Comparison of ENCODE assay signal across 25 cellular contexts in the genomic region with DNA sequence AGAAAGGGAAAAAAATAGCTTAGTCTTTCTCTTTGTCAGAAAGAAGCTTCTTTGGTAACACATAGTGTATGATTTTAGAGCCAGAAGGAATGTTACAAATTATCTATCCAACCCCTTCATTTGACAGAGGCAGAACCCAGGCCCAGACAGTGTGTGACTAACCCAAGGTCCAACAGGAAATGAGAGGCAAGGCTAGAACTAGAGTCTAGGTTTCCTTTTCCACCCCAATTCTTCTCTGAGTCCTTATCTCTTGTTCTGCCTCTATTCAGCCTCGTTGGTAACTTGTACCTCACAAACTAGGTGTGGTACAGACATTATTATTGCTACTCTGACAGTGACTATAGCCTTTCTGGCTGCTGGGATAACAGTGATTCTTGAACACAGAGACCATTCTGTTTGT. TPM values are rescaled to one million over a fixed set of nuclear protein-coding genes. Genes with fewer than 3 reads are reported as not detected.
DNase-seq lines count a peak whose midpoint lies in the region; ATAC-seq, FAIRE-seq and TF ChIP-seq lines count a peak whose summit lies in the region.
"Had no signal": no experiment of that assay in that cellular context is flagged by ENCODE, and none has a peak within 500 bp of the region (broad histone marks: within the 10 kb centered on the region; RNA-seq: fewer than 3 reads in every experiment).

No MANE protein-coding gene starts in this region.

- H4K8ac ChIP-seq in H9 (replicated peaks; ENCODE audit: insufficient read length, low read depth, low read length) = no peak overlapping the region

- no peak overlapping the region for H3K18ac ChIP-seq in H9 (ENCODE audit: insufficient read length, low read depth, low read length)

- peaks cover 10% of the 10 kb centered on the region for H3F3A ChIP-seq in SK-N-SH (replicated peaks; ENCODE audit: insufficient read depth)

- no peak overlapping the region for H3K56ac ChIP-seq in H9 (ENCODE audit: insufficient read length, low read depth, low read length)

- H3K4me3 Mint-ChIP-seq in astrocyte (ENCODE audit: unreplicated experiment) = no peak overlapping the region
- no peak overlapping the region for H3K4me3 Mint-ChIP-seq in H9
- H3K4me3 Mint-ChIP-seq: B cell; CD14-positive monocyte; CD4-positive, alpha-beta T cell; CD8-positive, alpha-beta memory T cell had no signal

- H3K36me3 ChIP-seq in SK-N-SH (replicated peaks in 1 of 2; ENCODE audit: control insufficient read depth in 1 of 2, insufficient read depth in 2 of 2, low read length in 1 of 2) = no peaks in the 10 kb centered on the region
- no peaks in the 10 kb centered on the region for H3K36me3 ChIP-seq in HUES6 (ENCODE audit: control insufficient read depth, insufficient read depth, low read length)
- H3K36me3 ChIP-seq in astrocyte (ENCODE audit: insufficient read depth, low read length) = no peaks in the 10 kb centered on the region
- H3K36me3 ChIP-seq: BLaER1 had no signal

- no peak overlapping the region for H2BK120ac ChIP-seq in H9 (ENCODE audit: low read depth, low read length, poor library complexity, severe bottlenecking)

- TF ChIP-seq EP300 in SK-N-SH (IDR thresholded peaks at IDR 0.05; ENCODE audit: borderline replicate concordance in 1 of 2, low read depth in 1 of 2, low read length in 1 of 2) = no peak

- ATAC-seq in SK-N-SH treated with all-trans-retinoic acid at 6 μM for 48 hours (no peak), GM18858 (IDR thresholded peaks at IDR 0.05; ENCODE audit: unreplicated experiment) (no peak)

- no peak overlapping the region for H3K4me2 ChIP-seq in SK-N-SH
- no peak overlapping the region for H3K4me2 ChIP-seq in astrocyte (ENCODE audit: low read length)
- H3K4me2 ChIP-seq in H9 (ENCODE audit: insufficient read depth, insufficient read length, low read length) = no peak overlapping the region
- H3K4me2 ChIP-seq: BLaER1 had no signal

- H2AK5ac ChIP-seq in H9 (ENCODE audit: insufficient read length, low read length) = no peak overlapping the region

- H3K9me3 Mint-ChIP-seq in astrocyte (ENCODE audit: unreplicated experiment) = no peaks in the 10 kb centered on the region
- no peaks in the 10 kb centered on the region for H3K9me3 Mint-ChIP-seq in H9
- H3K9me3 Mint-ChIP-seq: CD4-positive, alpha-beta T cell; CD8-positive, alpha-beta memory T cell had no signal

- no peak for TF ChIP-seq RAD21 in SK-N-SH (IDR thresholded peaks at IDR 0.05; ENCODE audit: low read length)

- peak; percentile 64 for FAIRE-seq in astrocyte (lab: Jason Lieb, UNC)
- FAIRE-seq: A204.1, G401.6, GM12892, GM19239, H54 had no signal

- H3K4ac ChIP-seq in H9 (ENCODE audit: low read depth, low read length) = no peak overlapping the region

- in situ Hi-C loops in G401 (cut with HindIII; ENCODE audit: low sequenced_read_pairs) = no loop called here

- H3K9me3 ChIP-seq in SK-N-SH (no peaks in the 10 kb centered on the region), HUES6 (ENCODE audit: control insufficient read depth, insufficient read depth, low read depth, low read length) (no peaks in the 10 kb centered on the region), astrocyte (ENCODE audit: insufficient read depth, low read depth, low read length) (no peaks in the 10 kb centered on the region), H9 (ENCODE audit: control insufficient read depth, low read depth, low read length) (no peaks in the 10 kb centered on the region)
- H3K9me3 ChIP-seq: BLaER1 had no signal

- H3K36me3 Mint-ChIP-seq in astrocyte (ENCODE audit: low read depth, unreplicated experiment) (no peaks in the 10 kb centered on the region), H9 (ENCODE audit: insufficient read depth in 1 of 3, low read depth in 3 of 3) (no peaks in the 10 kb centered on the region)

- H4K20me1 ChIP-seq in SK-N-SH (ENCODE audit: insufficient read depth) (no peaks in the 10 kb centered on the region), astrocyte (ENCODE audit: insufficient read depth, low read length) (no peaks in the 10 kb centered on the region), H9 (ENCODE audit: control insufficient read depth, insufficient read depth, insufficient read length) (no peaks in the 10 kb centered on the region)
- H4K20me1 ChIP-seq: BLaER1 had no signal

- H4K5ac ChIP-seq in H9 (ENCODE audit: insufficient read length, low read depth, low read length) = no peak overlapping the region

- H2BK15ac ChIP-seq in H9 (ENCODE audit: low read depth, low read length) = no peak overlapping the region

- H3K27ac Mint-ChIP-seq in astrocyte (ENCODE audit: unreplicated experiment) (no peak overlapping the region), H9 (no peak overlapping the region)
- H3K27ac Mint-ChIP-seq: B cell; CD14-positive monocyte; CD4-positive, alpha-beta T cell; CD8-positive, alpha-beta memory T cell had no signal

- H2BK12ac ChIP-seq in H9 (ENCODE audit: insufficient read length, low read depth, low read length) = no peak overlapping the region

- H3K4me1 Mint-ChIP-seq in astrocyte (ENCODE audit: low read depth, unreplicated experiment) (peaks cover 15% of the 10 kb centered on the region), H9 (peaks cover 6% of the 10 kb centered on the region in 2 experiments)
- H3K4me1 Mint-ChIP-seq: B cell had no signal

- no peak overlapping the region for H3K27ac ChIP-seq in SK-N-SH (ENCODE audit: low read depth in 2 of 2, low read length in 1 of 2)
- H3K27ac ChIP-seq in HUES6 (ENCODE audit: low read depth, low read length) = peak overlapping the region; percentile 33; the same call in 1 of the 2 replicates
- H3K27ac ChIP-seq in astrocyte (ENCODE audit: low read depth, low read length) = no peak overlapping the region
- H3K27ac ChIP-seq in H9 (ENCODE audit: insufficient read length, low read depth, low read length) = no peak overlapping the region
- H3K27ac ChIP-seq: 22Rv1, BLaER1 had no signal

- 0 out of 4 replicates have a peak, but pooled peaks cover 0 to 9% of the 10 kb centered on the region in 2 experiments for H3K4me1 ChIP-seq in SK-N-SH (ENCODE audit: control insufficient read depth in 1 of 2, insufficient read depth in 2 of 2, low read depth in 1 of 2, low read length in 1 of 2)
- H3K4me1 ChIP-seq in HUES6 (ENCODE audit: control insufficient read depth, insufficient read depth, low read length) = peaks cover 5% of the 10 kb centered on the region; the same call in 1 of the 2 replicates
- H3K4me1 ChIP-seq in astrocyte (ENCODE audit: insufficient read depth, low read length) = peaks cover 6% of the 10 kb centered on the region
- no peaks in the 10 kb centered on the region for H3K4me1 ChIP-seq in H9 (ENCODE audit: insufficient read depth, low read length)
- H3K4me1 ChIP-seq: BLaER1 had no signal

- H2AFZ ChIP-seq in SK-N-SH (ENCODE audit: low read depth) (peak overlapping the region; percentile 33; the same call in 1 of the 2 replicates), astrocyte (ENCODE audit: low read depth, low read length) (no peak overlapping the region), H9 (ENCODE audit: low read length) (no peak overlapping the region)

- H3K14ac ChIP-seq in H9 (ENCODE audit: insufficient read depth, low read length) = no peak overlapping the region

- CTCF ChIA-PET in SK-N-SH (lab: Yijun Ruan, JAX) = no interaction called here

- no peaks in the 10 kb centered on the region for H3K23me2 ChIP-seq in H9 (ENCODE audit: insufficient read length, low read depth, low read length, poor library complexity, severe bottlenecking)

- H3K4me3 ChIP-seq in SK-N-SH (ENCODE audit: low read depth in 2 of 2, low read length in 1 of 2) (no peak overlapping the region), HUES6 (ENCODE audit: low read depth, low read length) (no peak overlapping the region), astrocyte (ENCODE audit: insufficient read depth, low read depth, low read length) (no peak overlapping the region), fibroblast of the aortic adventitia (ENCODE audit: low read depth, low read length) (no peak overlapping the region)
- H3K4me3 ChIP-seq: BLaER1 had no signal

- H2BK20ac ChIP-seq in H9 (ENCODE audit: low read depth, low read length, poor library complexity, severe bottlenecking) = no peak overlapping the region

- POLR2A ChIA-PET in SK-N-SH (lab: Yijun Ruan, JAX) = no interaction called here

- no peaks in the 10 kb centered on the region for H3K9me2 ChIP-seq in SK-N-SH

- H3K27me3 Mint-ChIP-seq in astrocyte (ENCODE audit: low read depth, unreplicated experiment) (peaks cover 2% of the 10 kb centered on the region), H9 (ENCODE audit: low read depth) (no peaks in the 10 kb centered on the region)

- H2BK5ac ChIP-seq in H9 (ENCODE audit: insufficient read length, low read length) = no peak overlapping the region

- no peak overlapping the region for H3T11ph ChIP-seq in H9 (ENCODE audit: low read length)

- H3K79me2 ChIP-seq in SK-N-SH (ENCODE audit: insufficient read depth) = no peaks in the 10 kb centered on the region
- no peaks in the 10 kb centered on the region for H3K79me2 ChIP-seq in astrocyte (ENCODE audit: insufficient read depth, low read length)
- no peaks in the 10 kb centered on the region for H3K79me2 ChIP-seq in H9 (ENCODE audit: insufficient read depth, low read length)

- DNase-seq in SK-N-SH = no peak
- no peak for DNase-seq in astrocyte (ENCODE audit: low read depth)
- peak; percentile 7 for DNase-seq in fibroblast of the aortic adventitia (ENCODE audit: low read depth)
- DNase-seq in H9 = no peak
- DNase-seq in G401 (ENCODE audit: low spot score) = no peak
- DNase-seq: Calu3; CD4-positive, alpha-beta T cell; CD8-positive, alpha-beta memory T cell; COR-L47; DMS53; DMS79 treated with DMSO at 0.1 percent for 48 hours; GOT3; HCEC 1CT had no signal

- whole genome bisulfite sequencing in SK-N-SH (ENCODE audit: low lambda C conversion rate) = 11% methylated on average over 1 of the region's 1 CpG
- no CpG with 5 or more reads among the region's 1 CpG for WGBS in H9 (ENCODE audit: extremely low coverage, insufficient read length, low lambda C conversion rate)

- no peak overlapping the region for H4K91ac ChIP-seq in H9 (ENCODE audit: insufficient read length, low read depth, low read length)

- H3K27me3 ChIP-seq in SK-N-SH (ENCODE audit: insufficient read depth) = no peaks in the 10 kb centered on the region
- H3K27me3 ChIP-seq in HUES6 (ENCODE audit: control insufficient read depth, insufficient read depth, low read length) = no peaks in the 10 kb centered on the region
- H3K27me3 ChIP-seq in astrocyte (ENCODE audit: insufficient read depth, low read length) = no peaks in the 10 kb centered on the region
- H3K27me3 ChIP-seq in H9 (ENCODE audit: insufficient read depth, low read length) = no peaks in the 10 kb centered on the region
- H3K27me3 ChIP-seq: BLaER1 had no signal

- no peak overlapping the region for H3K23ac ChIP-seq in H9 (ENCODE audit: insufficient read length, low read depth, low read length)

- H3K9ac ChIP-seq in SK-N-SH = no peak overlapping the region
- H3K9ac ChIP-seq in HUES6 (ENCODE audit: low read length) = no peak overlapping the region
- no peak overlapping the region for H3K9ac ChIP-seq in astrocyte (ENCODE audit: low read length)
- no peak overlapping the region for H3K9ac ChIP-seq in H9 (ENCODE audit: extremely low read depth, insufficient read length, low read length)
- H3K9ac ChIP-seq: BLaER1 had no signal

- H3K79me1 ChIP-seq in H9 (ENCODE audit: insufficient read depth, low read depth, low read length, poor library complexity, severe bottlenecking) = no peaks in the 10 kb centered on the region

- TF ChIP-seq CTCF in SK-N-SH (IDR thresholded peaks at IDR 0.05) (no peak), astrocyte (IDR thresholded peaks at IDR 0.05; ENCODE audit: insufficient read depth, low read depth, low read length) (no peak), fibroblast of the aortic adventitia (IDR thresholded peaks at IDR 0.05; ENCODE audit: insufficient read depth, low read length) (no peak), H9 (conservative IDR thresholded peaks at IDR 0.05) (no peak)

RNA-seq across cellular contexts. Expression of a gene that starts 39.3 kb away (rescaled TPM):
- 6.2 and 7.9 TPM in 2 replicates for polyA plus RNA-seq in SK-N-SH (2012; rRNA removed)
- 7.4 and 7.6 TPM in 2 replicates for polyA plus RNA-seq in SK-N-SH (2012; cell fraction: cytosol; rRNA removed)
- polyA plus RNA-seq in SK-N-SH (2012; cell fraction: nucleus; rRNA removed) = 7.3 and 10.8 TPM in 2 replicates
- total RNA-seq in astrocyte (17.2 and 22.7 TPM in 2 replicates), fibroblast of the aortic adventitia (ENCODE audit: low replicate concordance) (23.7 and 33.9 TPM in 2 replicates), H9 (2021) (78.1 and 84.1 TPM in 2 replicates)
- total RNA-seq in G401 (2014; rRNA removed; shearing (Covaris generic)) = 34.7 and 38.6 TPM in 2 replicates

RNA-seq across cellular contexts. Expression of a gene that starts 39.5 kb away (rescaled TPM):
- 3.1 and 5.5 TPM in 2 replicates for polyA plus RNA-seq in SK-N-SH (2012; rRNA removed)
- 1.7 and 2.1 TPM in 2 replicates for polyA plus RNA-seq in SK-N-SH (2012; cell fraction: cytosol; rRNA removed)
- 16.6 and 26.3 TPM in 2 replicates for polyA plus RNA-seq in SK-N-SH (2012; cell fraction: nucleus; rRNA removed)
- total RNA-seq in astrocyte = 2.5 and 3.1 TPM in 2 replicates
- total RNA-seq in fibroblast of the aortic adventitia (ENCODE audit: low replicate concordance) = 4.2 and 7.4 TPM in 2 replicates
- 0.68 and 0.81 TPM in 2 replicates for total RNA-seq in H9 (2021)
- total RNA-seq in G401 (2014; rRNA removed; shearing (Covaris generic)) = 0.49 and 0.54 TPM in 2 replicates
